In the genomic region with DNA sequence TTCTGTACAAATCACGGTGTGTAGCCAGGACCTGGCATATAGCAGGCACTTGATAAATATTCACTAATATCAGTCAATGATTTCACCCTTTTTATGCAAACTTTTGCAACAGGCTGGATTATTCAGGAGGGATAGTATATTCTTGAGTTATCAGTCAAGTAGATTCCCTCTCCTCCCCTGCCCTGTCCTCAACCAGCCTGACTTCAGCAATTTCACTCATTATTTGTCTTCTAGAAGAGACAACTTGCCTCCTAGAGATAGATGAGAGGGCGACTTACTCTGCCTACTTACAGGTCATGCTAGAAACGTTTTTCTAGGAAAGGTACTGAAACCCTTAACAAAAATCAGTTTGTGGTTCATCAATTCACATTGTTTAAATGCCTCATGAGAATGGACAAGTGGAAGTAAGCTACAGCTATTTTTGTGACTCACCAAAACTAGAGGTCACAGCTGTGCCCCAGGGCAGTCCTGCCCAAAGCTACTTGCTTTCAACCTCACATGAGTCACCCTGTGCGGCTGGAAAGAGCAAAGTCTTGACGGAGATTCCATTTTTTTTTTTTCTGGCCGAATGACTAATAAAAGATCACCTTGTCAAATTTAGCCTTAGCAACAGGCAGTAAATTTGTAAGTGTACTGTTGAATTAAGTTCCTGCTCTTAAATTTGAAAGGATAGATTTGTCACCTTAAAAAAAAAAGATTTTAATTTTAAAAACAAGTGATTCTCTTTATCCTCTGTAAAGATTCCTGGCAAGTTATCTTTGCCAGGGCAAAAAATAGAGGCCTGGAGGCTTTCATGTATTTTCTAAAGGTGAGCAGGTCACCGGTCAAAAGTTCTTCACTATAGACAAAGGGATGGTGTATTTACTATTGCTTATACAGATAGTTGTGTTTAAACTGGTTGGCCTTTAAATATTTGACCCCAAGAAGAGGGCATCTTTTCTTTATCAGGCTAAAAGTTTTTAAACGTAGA, we compare ENCODE assay signal across 1 cellular context.
A peak's percentile ranks its signal among the peaks of the same experiment; 100 is the strongest.
TF ChIP-seq lines count a peak whose summit lies in the region.

No MANE protein-coding gene starts in this region.

TF ChIP-seq in A549, 52 proteins besides CTCF, POLR2A, EP300 and RAD21 (continued from another document):
- TF ChIP-seq, protein P1, sequence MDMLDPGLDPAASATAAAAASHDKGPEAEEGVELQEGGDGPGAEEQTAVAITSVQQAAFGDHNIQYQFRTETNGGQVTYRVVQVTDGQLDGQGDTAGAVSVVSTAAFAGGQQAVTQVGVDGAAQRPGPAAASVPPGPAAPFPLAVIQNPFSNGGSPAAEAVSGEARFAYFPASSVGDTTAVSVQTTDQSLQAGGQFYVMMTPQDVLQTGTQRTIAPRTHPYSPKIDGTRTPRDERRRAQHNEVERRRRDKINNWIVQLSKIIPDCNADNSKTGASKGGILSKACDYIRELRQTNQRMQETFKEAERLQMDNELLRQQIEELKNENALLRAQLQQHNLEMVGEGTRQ (IDR thresholded peaks at IDR 0.05): no peak
- TF ChIP-seq MYC (IDR thresholded peaks at IDR 0.05; ENCODE audit: borderline replicate concordance, low read length) (no peak), ESRRA (IDR thresholded peaks at IDR 0.05; ENCODE audit: borderline replicate concordance, low read length) (peak; percentile 96), RFX5 (IDR thresholded peaks at IDR 0.05) (no peak), SMC3 (IDR thresholded peaks at IDR 0.05) (no peak), HDAC2 (IDR thresholded peaks at IDR 0.05) (no peak), FOSL2 (IDR thresholded peaks at IDR 0.05) (peak; percentile 90), FOSL2 (CRISPR knock-in tag; IDR thresholded peaks at IDR 0.05) (peak; percentile 96), HOXA7 (CRISPR knock-in tag; IDR thresholded peaks at IDR 0.05) (no peak), KDM5A (IDR thresholded peaks at IDR 0.05) (no peak), FOSB (CRISPR knock-in tag; IDR thresholded peaks at IDR 0.05) (no peak), TP53 (CRISPR knock-in tag; IDR thresholded peaks at IDR 0.05) (no peak), POLR2AphosphoS2 (conservative IDR thresholded peaks at IDR 0.05; ENCODE audit: low read length) (no peak), KDM1A (IDR thresholded peaks at IDR 0.05; ENCODE audit: low read depth) (no peak), RCOR1 (IDR thresholded peaks at IDR 0.05; ENCODE audit: low read depth, low read length) (no peak), JUNB (IDR thresholded peaks at IDR 0.05) (peak; percentile 91), NFE2L2 (conservative IDR thresholded peaks at IDR 0.05; ENCODE audit: low read length) (no peak), CHD4 (IDR thresholded peaks at IDR 0.05; ENCODE audit: borderline replicate concordance) (no peak), ZC3H11A (IDR thresholded peaks at IDR 0.05) (no peak), HEYL (CRISPR knock-in tag; IDR thresholded peaks at IDR 0.05) (no peak), EHF (CRISPR knock-in tag; IDR thresholded peaks at IDR 0.05) (no peak), MAZ (IDR thresholded peaks at IDR 0.05; ENCODE audit: borderline replicate concordance, low read depth, low read length) (no peak), HOXB5 (CRISPR knock-in tag; IDR thresholded peaks at IDR 0.05) (no peak), JUN (IDR thresholded peaks at IDR 0.05) (peak in 1 of 2 experiments; percentile 65; a peak in 2 of 5 replicates), FOXS1 (CRISPR knock-in tag; IDR thresholded peaks at IDR 0.05) (no peak), MAFK (IDR thresholded peaks at IDR 0.05; ENCODE audit: partially characterized antibody) (no peak), GATA3 (IDR thresholded peaks at IDR 0.05; ENCODE audit: borderline replicate concordance) (peak; percentile 74; the same call in 1 of the 2 replicates)
- TF ChIP-seq, protein P2, sequence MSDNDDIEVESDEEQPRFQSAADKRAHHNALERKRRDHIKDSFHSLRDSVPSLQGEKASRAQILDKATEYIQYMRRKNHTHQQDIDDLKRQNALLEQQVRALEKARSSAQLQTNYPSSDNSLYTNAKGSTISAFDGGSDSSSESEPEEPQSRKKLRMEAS (IDR thresholded peaks at IDR 0.05): peak; percentile 39; the same call in 1 of the 2 replicates
- TF ChIP-seq, protein P3, sequence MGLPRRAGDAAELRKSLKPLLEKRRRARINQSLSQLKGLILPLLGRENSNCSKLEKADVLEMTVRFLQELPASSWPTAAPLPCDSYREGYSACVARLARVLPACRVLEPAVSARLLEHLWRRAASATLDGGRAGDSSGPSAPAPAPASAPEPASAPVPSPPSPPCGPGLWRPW (IDR thresholded peaks at IDR 0.05): no peak
- TF ChIP-seq, protein P4, sequence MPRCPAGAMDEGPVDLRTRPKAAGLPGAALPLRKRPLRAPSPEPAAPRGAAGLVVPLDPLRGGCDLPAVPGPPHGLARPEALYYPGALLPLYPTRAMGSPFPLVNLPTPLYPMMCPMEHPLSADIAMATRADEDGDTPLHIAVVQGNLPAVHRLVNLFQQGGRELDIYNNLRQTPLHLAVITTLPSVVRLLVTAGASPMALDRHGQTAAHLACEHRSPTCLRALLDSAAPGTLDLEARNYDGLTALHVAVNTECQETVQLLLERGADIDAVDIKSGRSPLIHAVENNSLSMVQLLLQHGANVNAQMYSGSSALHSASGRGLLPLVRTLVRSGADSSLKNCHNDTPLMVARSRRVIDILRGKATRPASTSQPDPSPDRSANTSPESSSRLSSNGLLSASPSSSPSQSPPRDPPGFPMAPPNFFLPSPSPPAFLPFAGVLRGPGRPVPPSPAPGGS (IDR thresholded peaks at IDR 0.05): peak; percentile 41; the same call in 1 of the 3 replicates
- TF ChIP-seq, protein P5, sequence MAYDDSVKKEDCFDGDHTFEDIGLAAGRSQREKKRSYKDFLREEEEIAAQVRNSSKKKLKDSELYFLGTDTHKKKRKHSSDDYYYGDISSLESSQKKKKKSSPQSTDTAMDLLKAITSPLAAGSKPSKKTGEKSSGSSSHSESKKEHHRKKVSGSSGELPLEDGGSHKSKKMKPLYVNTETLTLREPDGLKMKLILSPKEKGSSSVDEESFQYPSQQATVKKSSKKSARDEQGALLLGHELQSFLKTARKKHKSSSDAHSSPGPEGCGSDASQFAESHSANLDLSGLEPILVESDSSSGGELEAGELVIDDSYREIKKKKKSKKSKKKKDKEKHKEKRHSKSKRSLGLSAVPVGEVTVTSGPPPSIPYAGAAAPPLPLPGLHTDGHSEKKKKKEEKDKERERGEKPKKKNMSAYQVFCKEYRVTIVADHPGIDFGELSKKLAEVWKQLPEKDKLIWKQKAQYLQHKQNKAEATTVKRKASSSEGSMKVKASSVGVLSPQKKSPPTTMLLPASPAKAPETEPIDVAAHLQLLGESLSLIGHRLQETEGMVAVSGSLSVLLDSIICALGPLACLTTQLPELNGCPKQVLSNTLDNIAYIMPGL (CRISPR knock-in tag; IDR thresholded peaks at IDR 0.05; ENCODE audit: borderline replicate concordance): no peak
- TF ChIP-seq, protein P6, sequence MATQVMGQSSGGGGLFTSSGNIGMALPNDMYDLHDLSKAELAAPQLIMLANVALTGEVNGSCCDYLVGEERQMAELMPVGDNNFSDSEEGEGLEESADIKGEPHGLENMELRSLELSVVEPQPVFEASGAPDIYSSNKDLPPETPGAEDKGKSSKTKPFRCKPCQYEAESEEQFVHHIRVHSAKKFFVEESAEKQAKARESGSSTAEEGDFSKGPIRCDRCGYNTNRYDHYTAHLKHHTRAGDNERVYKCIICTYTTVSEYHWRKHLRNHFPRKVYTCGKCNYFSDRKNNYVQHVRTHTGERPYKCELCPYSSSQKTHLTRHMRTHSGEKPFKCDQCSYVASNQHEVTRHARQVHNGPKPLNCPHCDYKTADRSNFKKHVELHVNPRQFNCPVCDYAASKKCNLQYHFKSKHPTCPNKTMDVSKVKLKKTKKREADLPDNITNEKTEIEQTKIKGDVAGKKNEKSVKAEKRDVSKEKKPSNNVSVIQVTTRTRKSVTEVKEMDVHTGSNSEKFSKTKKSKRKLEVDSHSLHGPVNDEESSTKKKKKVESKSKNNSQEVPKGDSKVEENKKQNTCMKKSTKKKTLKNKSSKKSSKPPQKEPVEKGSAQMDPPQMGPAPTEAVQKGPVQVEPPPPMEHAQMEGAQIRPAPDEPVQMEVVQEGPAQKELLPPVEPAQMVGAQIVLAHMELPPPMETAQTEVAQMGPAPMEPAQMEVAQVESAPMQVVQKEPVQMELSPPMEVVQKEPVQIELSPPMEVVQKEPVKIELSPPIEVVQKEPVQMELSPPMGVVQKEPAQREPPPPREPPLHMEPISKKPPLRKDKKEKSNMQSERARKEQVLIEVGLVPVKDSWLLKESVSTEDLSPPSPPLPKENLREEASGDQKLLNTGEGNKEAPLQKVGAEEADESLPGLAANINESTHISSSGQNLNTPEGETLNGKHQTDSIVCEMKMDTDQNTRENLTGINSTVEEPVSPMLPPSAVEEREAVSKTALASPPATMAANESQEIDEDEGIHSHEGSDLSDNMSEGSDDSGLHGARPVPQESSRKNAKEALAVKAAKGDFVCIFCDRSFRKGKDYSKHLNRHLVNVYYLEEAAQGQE (IDR thresholded peaks at IDR 0.05): no peak
- TF ChIP-seq, protein P7, sequence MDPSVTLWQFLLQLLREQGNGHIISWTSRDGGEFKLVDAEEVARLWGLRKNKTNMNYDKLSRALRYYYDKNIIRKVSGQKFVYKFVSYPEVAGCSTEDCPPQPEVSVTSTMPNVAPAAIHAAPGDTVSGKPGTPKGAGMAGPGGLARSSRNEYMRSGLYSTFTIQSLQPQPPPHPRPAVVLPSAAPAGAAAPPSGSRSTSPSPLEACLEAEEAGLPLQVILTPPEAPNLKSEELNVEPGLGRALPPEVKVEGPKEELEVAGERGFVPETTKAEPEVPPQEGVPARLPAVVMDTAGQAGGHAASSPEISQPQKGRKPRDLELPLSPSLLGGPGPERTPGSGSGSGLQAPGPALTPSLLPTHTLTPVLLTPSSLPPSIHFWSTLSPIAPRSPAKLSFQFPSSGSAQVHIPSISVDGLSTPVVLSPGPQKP (IDR thresholded peaks at IDR 0.05; ENCODE audit: low read depth, low read length): no peak
- TF ChIP-seq, protein P8, sequence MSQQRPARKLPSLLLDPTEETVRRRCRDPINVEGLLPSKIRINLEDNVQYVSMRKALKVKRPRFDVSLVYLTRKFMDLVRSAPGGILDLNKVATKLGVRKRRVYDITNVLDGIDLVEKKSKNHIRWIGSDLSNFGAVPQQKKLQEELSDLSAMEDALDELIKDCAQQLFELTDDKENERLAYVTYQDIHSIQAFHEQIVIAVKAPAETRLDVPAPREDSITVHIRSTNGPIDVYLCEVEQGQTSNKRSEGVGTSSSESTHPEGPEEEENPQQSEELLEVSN (IDR thresholded peaks at IDR 0.05; ENCODE audit: borderline replicate concordance, low read depth): no peak
TF ChIP-seq in A549: peak in this region for 8.
